In genomic region chr7:148732862-148733261, GRCh38 we compare ENCODE assay signal across 24 cellular contexts.
"Had no signal": no experiment of that assay in that cellular context is flagged by ENCODE, and none has a peak within 500 bp of the region (broad histone marks: within the 10 kb centered on the region; RNA-seq: fewer than 3 reads in every experiment).

No MANE protein-coding gene starts in this region.

- H3K27ac Mint-ChIP-seq: activated CD4-positive, alpha-beta T cell treated with anti-CD3 and anti-CD28 coated beads, Interleukin-2, amount 10 ng/mL, durations not matched to agents 24 days and 14 days; activated CD8-positive, alpha-beta T cell treated with anti-CD3 and anti-CD28 coated beads for 36 hours; activated T-helper 2 cell treated with anti-CD3 and anti-CD28 coated beads, Interferon-gamma antibody, Interleukin-2, Interleukin-4, amounts not matched to agents 10 μg/mL and 5 μg/mL and 100 μg/mL, durations not matched to agents 14 hours and 24 hours and 36 hours had no signal

- H3K27ac ChIP-seq: PC-9 had no signal

- ATAC-seq: activated CD8-positive, alpha-beta T cell treated with anti-CD3 and anti-CD28 coated beads for 36 hours; activated naive CD4-positive, alpha-beta T cell treated with anti-CD3 and anti-CD28 coated beads, Interleukin-2, amount 50 U/mL, for 72 hours had no signal

- H3K4me3 ChIP-seq: PC-9 had no signal

- DNase-seq: activated CD4-positive, alpha-beta T cell treated with anti-CD3 and anti-CD28 coated beads, Interleukin-2, amount 10 ng/mL, durations not matched to agents 24 days and 14 days; activated CD4-positive, alpha-beta T cell treated with anti-CD3 and anti-CD28 coated beads, Interleukin-2, amount 50 U/mL, for 4 hours; activated CD8-positive, alpha-beta T cell treated with anti-CD3 and anti-CD28 coated beads for 36 hours; activated gamma-delta T cell; activated naive CD4-positive, alpha-beta T cell treated with anti-CD3 and anti-CD28 coated beads for 36 hours; activated T-cell treated with anti-CD3 and anti-CD28 coated beads, Interleukin-2, amount 50 U/mL, for 1 hour; anterior cingulate cortex; NCI-H1105 treated with DMSO at 0.1 percent for 48 hours; NCI-H1436; NCI-H1694; NCI-H1930; NCI-H345; NCI-H510A; NCI-H526; NCI-H748 treated with DMSO at 0.1 percent for 48 hours; PC-9; Right ventricle myocardium superior; T1000 had no signal

- H3K27me3 Mint-ChIP-seq: activated CD4-positive, alpha-beta T cell treated with anti-CD3 and anti-CD28 coated beads, Interleukin-2, amount 10 ng/mL, durations not matched to agents 24 days and 14 days; activated CD8-positive, alpha-beta T cell treated with anti-CD3 and anti-CD28 coated beads for 36 hours; brain had no signal

- H2AFZ ChIP-seq: PC-9 had no signal

- H3K4me2 ChIP-seq: PC-9 had no signal

- H3K4me3 Mint-ChIP-seq: activated CD4-positive, alpha-beta T cell treated with anti-CD3 and anti-CD28 coated beads, Interleukin-2, amount 10 ng/mL, durations not matched to agents 24 days and 14 days; activated CD8-positive, alpha-beta T cell treated with anti-CD3 and anti-CD28 coated beads for 36 hours; activated naive CD4-positive, alpha-beta T cell treated with anti-CD3 and anti-CD28 coated beads for 36 hours had no signal

- H3K9me3 Mint-ChIP-seq: activated CD4-positive, alpha-beta T cell treated with anti-CD3 and anti-CD28 coated beads, Interleukin-2, amount 10 ng/mL, durations not matched to agents 24 days and 14 days; activated CD8-positive, alpha-beta T cell treated with anti-CD3 and anti-CD28 coated beads for 36 hours; activated naive CD4-positive, alpha-beta T cell treated with anti-CD3 and anti-CD28 coated beads for 36 hours; activated naive CD4-positive, alpha-beta T cell treated with anti-CD3 and anti-CD28 coated beads, Interleukin-2, amount 50 U/mL, for 72 hours; activated T-helper 2 cell treated with anti-CD3 and anti-CD28 coated beads, Interferon-gamma antibody, Interleukin-2, Interleukin-4, amounts not matched to agents 10 μg/mL and 5 μg/mL and 100 μg/mL, durations not matched to agents 14 hours and 24 hours and 36 hours; brain had no signal

- FAIRE-seq: bronchial epithelial cell, RCC 7860, TTC549 had no signal
